In the genomic region with DNA sequence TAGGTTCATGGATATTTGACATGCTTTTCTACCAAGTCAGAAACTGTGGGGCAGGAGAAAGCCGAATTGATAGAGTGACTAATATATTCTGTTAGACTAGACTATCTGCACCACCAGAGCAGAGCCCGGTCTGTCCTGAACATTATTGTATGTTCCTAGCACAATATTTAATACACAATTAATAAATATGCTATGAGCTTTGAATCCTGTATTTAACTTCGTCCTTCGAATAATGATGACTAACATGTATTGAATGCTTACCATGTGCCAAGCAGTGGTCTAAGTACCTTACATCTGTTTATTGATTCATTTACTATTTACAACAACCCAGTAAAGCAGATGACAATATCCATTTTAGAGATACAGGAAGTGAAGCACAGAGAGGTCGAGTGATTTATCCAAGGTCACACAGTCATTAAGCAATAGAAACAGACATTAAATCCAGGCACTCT, we compare ENCODE assay signal across 1 cellular context.
TF ChIP-seq lines count a peak whose summit lies in the region.

No MANE protein-coding gene starts in this region.

TF ChIP-seq in WTC11, 78 proteins besides CTCF, POLR2A, EP300 and RAD21:
- TF ChIP-seq, protein P1, sequence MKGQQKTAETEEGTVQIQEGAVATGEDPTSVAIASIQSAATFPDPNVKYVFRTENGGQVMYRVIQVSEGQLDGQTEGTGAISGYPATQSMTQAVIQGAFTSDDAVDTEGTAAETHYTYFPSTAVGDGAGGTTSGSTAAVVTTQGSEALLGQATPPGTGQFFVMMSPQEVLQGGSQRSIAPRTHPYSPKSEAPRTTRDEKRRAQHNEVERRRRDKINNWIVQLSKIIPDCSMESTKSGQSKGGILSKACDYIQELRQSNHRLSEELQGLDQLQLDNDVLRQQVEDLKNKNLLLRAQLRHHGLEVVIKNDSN (CRISPR knock-in tag; IDR thresholded peaks at IDR 0.05): no peak
- TF ChIP-seq FOXJ3 (CRISPR knock-in tag; IDR thresholded peaks at IDR 0.05; ENCODE audit: borderline replicate concordance) (no peak), ETV6 (CRISPR knock-in tag; IDR thresholded peaks at IDR 0.05) (no peak), SOX15 (CRISPR knock-in tag; IDR thresholded peaks at IDR 0.05) (no peak), PRRX2 (CRISPR knock-in tag; IDR thresholded peaks at IDR 0.05) (no peak), NFE2L1 (CRISPR knock-in tag; IDR thresholded peaks at IDR 0.05) (no peak), ATF1 (CRISPR knock-in tag; IDR thresholded peaks at IDR 0.05) (no peak), EMX1 (CRISPR knock-in tag; IDR thresholded peaks at IDR 0.05) (no peak), MXD4 (CRISPR knock-in tag; IDR thresholded peaks at IDR 0.05; ENCODE audit: borderline replicate concordance) (no peak), ZNF396 (CRISPR knock-in tag; IDR thresholded peaks at IDR 0.05; ENCODE audit: borderline replicate concordance) (no peak), CREB1 (CRISPR knock-in tag; IDR thresholded peaks at IDR 0.05) (no peak), ZNF263 (CRISPR knock-in tag; IDR thresholded peaks at IDR 0.05; ENCODE audit: low read depth) (no peak), TEAD4 (CRISPR knock-in tag; IDR thresholded peaks at IDR 0.05) (no peak)
- TF ChIP-seq, protein P2, sequence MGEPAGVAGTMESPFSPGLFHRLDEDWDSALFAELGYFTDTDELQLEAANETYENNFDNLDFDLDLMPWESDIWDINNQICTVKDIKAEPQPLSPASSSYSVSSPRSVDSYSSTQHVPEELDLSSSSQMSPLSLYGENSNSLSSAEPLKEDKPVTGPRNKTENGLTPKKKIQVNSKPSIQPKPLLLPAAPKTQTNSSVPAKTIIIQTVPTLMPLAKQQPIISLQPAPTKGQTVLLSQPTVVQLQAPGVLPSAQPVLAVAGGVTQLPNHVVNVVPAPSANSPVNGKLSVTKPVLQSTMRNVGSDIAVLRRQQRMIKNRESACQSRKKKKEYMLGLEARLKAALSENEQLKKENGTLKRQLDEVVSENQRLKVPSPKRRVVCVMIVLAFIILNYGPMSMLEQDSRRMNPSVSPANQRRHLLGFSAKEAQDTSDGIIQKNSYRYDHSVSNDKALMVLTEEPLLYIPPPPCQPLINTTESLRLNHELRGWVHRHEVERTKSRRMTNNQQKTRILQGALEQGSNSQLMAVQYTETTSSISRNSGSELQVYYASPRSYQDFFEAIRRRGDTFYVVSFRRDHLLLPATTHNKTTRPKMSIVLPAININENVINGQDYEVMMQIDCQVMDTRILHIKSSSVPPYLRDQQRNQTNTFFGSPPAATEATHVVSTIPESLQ (CRISPR knock-in tag; IDR thresholded peaks at IDR 0.05): no peak
- TF ChIP-seq, protein P3, sequence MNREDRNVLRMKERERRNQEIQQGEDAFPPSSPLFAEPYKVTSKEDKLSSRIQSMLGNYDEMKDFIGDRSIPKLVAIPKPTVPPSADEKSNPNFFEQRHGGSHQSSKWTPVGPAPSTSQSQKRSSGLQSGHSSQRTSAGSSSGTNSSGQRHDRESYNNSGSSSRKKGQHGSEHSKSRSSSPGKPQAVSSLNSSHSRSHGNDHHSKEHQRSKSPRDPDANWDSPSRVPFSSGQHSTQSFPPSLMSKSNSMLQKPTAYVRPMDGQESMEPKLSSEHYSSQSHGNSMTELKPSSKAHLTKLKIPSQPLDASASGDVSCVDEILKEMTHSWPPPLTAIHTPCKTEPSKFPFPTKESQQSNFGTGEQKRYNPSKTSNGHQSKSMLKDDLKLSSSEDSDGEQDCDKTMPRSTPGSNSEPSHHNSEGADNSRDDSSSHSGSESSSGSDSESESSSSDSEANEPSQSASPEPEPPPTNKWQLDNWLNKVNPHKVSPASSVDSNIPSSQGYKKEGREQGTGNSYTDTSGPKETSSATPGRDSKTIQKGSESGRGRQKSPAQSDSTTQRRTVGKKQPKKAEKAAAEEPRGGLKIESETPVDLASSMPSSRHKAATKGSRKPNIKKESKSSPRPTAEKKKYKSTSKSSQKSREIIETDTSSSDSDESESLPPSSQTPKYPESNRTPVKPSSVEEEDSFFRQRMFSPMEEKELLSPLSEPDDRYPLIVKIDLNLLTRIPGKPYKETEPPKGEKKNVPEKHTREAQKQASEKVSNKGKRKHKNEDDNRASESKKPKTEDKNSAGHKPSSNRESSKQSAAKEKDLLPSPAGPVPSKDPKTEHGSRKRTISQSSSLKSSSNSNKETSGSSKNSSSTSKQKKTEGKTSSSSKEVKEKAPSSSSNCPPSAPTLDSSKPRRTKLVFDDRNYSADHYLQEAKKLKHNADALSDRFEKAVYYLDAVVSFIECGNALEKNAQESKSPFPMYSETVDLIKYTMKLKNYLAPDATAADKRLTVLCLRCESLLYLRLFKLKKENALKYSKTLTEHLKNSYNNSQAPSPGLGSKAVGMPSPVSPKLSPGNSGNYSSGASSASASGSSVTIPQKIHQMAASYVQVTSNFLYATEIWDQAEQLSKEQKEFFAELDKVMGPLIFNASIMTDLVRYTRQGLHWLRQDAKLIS (CRISPR knock-in tag; IDR thresholded peaks at IDR 0.05; ENCODE audit: borderline replicate concordance): no peak
- TF ChIP-seq, protein P4, sequence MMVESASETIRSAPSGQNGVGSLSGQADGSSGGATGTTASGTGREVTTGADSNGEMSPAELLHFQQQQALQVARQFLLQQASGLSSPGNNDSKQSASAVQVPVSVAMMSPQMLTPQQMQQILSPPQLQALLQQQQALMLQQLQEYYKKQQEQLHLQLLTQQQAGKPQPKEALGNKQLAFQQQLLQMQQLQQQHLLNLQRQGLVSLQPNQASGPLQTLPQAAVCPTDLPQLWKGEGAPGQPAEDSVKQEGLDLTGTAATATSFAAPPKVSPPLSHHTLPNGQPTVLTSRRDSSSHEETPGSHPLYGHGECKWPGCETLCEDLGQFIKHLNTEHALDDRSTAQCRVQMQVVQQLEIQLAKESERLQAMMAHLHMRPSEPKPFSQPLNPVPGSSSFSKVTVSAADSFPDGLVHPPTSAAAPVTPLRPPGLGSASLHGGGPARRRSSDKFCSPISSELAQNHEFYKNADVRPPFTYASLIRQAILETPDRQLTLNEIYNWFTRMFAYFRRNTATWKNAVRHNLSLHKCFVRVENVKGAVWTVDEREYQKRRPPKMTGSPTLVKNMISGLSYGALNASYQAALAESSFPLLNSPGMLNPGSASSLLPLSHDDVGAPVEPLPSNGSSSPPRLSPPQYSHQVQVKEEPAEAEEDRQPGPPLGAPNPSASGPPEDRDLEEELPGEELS (CRISPR knock-in tag; IDR thresholded peaks at IDR 0.05): no peak
- TF ChIP-seq, protein P5, sequence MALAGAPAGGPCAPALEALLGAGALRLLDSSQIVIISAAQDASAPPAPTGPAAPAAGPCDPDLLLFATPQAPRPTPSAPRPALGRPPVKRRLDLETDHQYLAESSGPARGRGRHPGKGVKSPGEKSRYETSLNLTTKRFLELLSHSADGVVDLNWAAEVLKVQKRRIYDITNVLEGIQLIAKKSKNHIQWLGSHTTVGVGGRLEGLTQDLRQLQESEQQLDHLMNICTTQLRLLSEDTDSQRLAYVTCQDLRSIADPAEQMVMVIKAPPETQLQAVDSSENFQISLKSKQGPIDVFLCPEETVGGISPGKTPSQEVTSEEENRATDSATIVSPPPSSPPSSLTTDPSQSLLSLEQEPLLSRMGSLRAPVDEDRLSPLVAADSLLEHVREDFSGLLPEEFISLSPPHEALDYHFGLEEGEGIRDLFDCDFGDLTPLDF (CRISPR knock-in tag; IDR thresholded peaks at IDR 0.05): no peak
